1 cellular context compared by ENCODE assay signal in the genomic region with DNA sequence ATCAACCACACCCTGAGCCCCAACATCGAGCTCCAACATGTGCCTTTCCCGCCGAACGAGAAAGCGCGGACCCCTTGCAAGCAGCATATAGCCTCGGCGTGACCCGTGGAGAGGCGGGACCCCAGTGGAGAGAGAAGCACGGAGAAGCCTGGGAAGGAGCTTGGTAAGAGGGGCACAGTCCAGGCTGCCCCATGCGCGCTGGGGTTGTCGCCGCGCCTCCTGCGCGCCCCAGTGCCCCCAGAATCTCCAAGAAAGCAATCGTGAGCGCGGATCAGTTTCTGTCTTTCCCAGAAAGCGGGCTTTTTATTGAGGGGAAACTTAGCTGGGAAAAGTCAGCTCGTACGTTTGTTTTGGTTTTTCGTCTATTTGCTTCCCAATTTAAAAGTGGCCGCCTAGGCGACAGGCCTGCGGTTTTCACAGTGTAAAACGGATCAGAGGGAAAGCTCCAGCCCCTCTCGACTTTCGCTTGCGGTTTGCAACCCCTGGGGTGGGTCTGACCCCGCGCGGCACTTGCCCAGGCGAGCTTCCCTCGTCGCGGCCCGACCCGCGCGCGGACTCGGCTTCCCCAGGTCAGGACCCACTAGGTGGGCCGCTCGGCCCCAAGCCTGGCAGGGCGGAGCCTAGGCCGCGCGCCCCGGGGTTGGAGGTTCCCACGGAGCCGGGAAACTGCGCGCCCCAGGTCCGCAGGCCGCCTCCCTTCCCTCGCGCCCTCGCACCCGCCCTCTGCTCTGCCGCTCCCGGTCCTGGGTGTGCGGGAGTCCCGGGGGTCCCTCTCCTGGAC.
TF ChIP-seq lines count a peak whose summit lies in the region.

No MANE protein-coding gene starts in this region.

TF ChIP-seq in HepG2, 621 proteins besides CTCF, POLR2A, EP300 and RAD21 (continued from another document and continues in another):
- TF ChIP-seq ZBTB14 (CRISPR knock-in tag; IDR thresholded peaks at IDR 0.05) (peak; percentile 44; the same call in 1 of the 2 replicates), MIER3 (CRISPR knock-in tag; IDR thresholded peaks at IDR 0.05; ENCODE audit: borderline replicate concordance) (no peak), RERE (CRISPR knock-in tag; IDR thresholded peaks at IDR 0.05; ENCODE audit: low read depth) (no peak), ZNF331 (CRISPR knock-in tag; IDR thresholded peaks at IDR 0.05) (0 out of 2 replicates have a peak, but pooled peaks have one; percentile 8), JUNB (CRISPR knock-in tag; IDR thresholded peaks at IDR 0.05; ENCODE audit: borderline replicate concordance) (no peak), ZNF597 (CRISPR knock-in tag; IDR thresholded peaks at IDR 0.05) (no peak), MTA3 (CRISPR knock-in tag; IDR thresholded peaks at IDR 0.05) (no peak), FOXJ3 (CRISPR knock-in tag; IDR thresholded peaks at IDR 0.05; ENCODE audit: borderline replicate concordance) (no peak), CEBPG (CRISPR knock-in tag; IDR thresholded peaks at IDR 0.05) (peak; percentile 33; the same call in 1 of the 2 replicates), DNMT1 (CRISPR knock-in tag; IDR thresholded peaks at IDR 0.05) (no peak), ZNF564 (CRISPR knock-in tag; IDR thresholded peaks at IDR 0.05) (no peak), ZBTB1 (CRISPR knock-in tag; IDR thresholded peaks at IDR 0.05; ENCODE audit: borderline replicate concordance) (no peak), KDM3A (CRISPR knock-in tag; IDR thresholded peaks at IDR 0.05; ENCODE audit: low read depth) (0 out of 2 replicates have a peak, but pooled peaks have one; percentile 64), PHF20 (CRISPR knock-in tag; IDR thresholded peaks at IDR 0.05) (no peak; the same call in 1 of the 2 replicates), ZNF232 (CRISPR knock-in tag; IDR thresholded peaks at IDR 0.05; ENCODE audit: borderline replicate concordance) (peak; percentile 31; the same call in 1 of the 2 replicates), KDM2A (CRISPR knock-in tag; IDR thresholded peaks at IDR 0.05; ENCODE audit: borderline replicate concordance, low read depth) (peak; percentile 95), HHEX (CRISPR knock-in tag; IDR thresholded peaks at IDR 0.05) (no peak), KIAA2018 (CRISPR knock-in tag; IDR thresholded peaks at IDR 0.05; ENCODE audit: borderline replicate concordance) (no peak), CHD4 (IDR thresholded peaks at IDR 0.05; ENCODE audit: borderline replicate concordance, low read length) (no peak), ZBTB39 (CRISPR knock-in tag; IDR thresholded peaks at IDR 0.05) (no peak), ZNF775 (CRISPR knock-in tag; IDR thresholded peaks at IDR 0.05; ENCODE audit: borderline replicate concordance) (no peak), NFE2L1 (CRISPR knock-in tag; IDR thresholded peaks at IDR 0.05; ENCODE audit: borderline replicate concordance) (no peak), BORCS8-MEF2B (CRISPR knock-in tag; IDR thresholded peaks at IDR 0.05) (peak; percentile 82), ZNF562 (CRISPR knock-in tag; IDR thresholded peaks at IDR 0.05; ENCODE audit: borderline replicate concordance) (no peak), ZNF674 (CRISPR knock-in tag; IDR thresholded peaks at IDR 0.05; ENCODE audit: low read depth) (no peak)
- TF ChIP-seq, protein P1, sequence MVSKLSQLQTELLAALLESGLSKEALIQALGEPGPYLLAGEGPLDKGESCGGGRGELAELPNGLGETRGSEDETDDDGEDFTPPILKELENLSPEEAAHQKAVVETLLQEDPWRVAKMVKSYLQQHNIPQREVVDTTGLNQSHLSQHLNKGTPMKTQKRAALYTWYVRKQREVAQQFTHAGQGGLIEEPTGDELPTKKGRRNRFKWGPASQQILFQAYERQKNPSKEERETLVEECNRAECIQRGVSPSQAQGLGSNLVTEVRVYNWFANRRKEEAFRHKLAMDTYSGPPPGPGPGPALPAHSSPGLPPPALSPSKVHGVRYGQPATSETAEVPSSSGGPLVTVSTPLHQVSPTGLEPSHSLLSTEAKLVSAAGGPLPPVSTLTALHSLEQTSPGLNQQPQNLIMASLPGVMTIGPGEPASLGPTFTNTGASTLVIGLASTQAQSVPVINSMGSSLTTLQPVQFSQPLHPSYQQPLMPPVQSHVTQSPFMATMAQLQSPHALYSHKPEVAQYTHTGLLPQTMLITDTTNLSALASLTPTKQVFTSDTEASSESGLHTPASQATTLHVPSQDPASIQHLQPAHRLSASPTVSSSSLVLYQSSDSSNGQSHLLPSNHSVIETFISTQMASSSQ (IDR thresholded peaks at IDR 0.05; ENCODE audit: low read depth): no peak
- TF ChIP-seq, protein P1 (CRISPR knock-in tag; IDR thresholded peaks at IDR 0.05; ENCODE audit: borderline replicate concordance): no peak
